Comparison of ENCODE assay signal across 8 cellular contexts in genomic region chr11:93895106-93895862, GRCh38. TPM values are rescaled to one million over a fixed set of nuclear protein-coding genes. Genes with fewer than 3 reads are reported as not detected.
DNase-seq lines count a peak whose midpoint lies in the region; TF ChIP-seq lines count a peak whose summit lies in the region.

No MANE protein-coding gene starts in this region.

- peak; percentile 79 for TF ChIP-seq RAD21 in Ishikawa (IDR thresholded peaks at IDR 0.05; ENCODE audit: low read depth)

- CTCF ChIA-PET in AG04449 (lab: Yijun Ruan, JAX), result interaction anchor here (0.6 to 6.6 kb wide), 69 partner anchors 10 to 710 kb away, joined by 3 to 147 read pairs (median 4); partner anchors contain the start of genes ANKRD49, C11orf97 and PANX1
- CTCF ChIA-PET in RWPE1 (lab: Yijun Ruan, JAX), result interaction anchor here (0.5 to 1.8 kb wide), 38 partner anchors 9 to 945 kb away, joined by 3 to 19 read pairs (median 4); partner anchors contain the start of gene C11orf97

- POLR2A ChIA-PET in AG04449 (lab: Yijun Ruan, JAX), result interaction anchor here (0.5 to 1.1 kb wide), 2 partner anchors 280 to 537 kb away, joined by 3 to 4 read pairs; no protein-coding TSS in a partner anchor
- POLR2A ChIA-PET in RWPE1 (lab: Yijun Ruan, JAX; ENCODE audit: low non-redundant PET), result no interaction called here

- TF ChIP-seq CTCF in AG04449 (IDR thresholded peaks at IDR 0.05; ENCODE audit: insufficient read depth, low read length, missing control alignments), result peak; percentile 68
- TF ChIP-seq CTCF in RWPE1 (conservative IDR thresholded peaks at IDR 0.05; ENCODE audit: low read depth), result peak; percentile 73
- peak; percentile 90 for TF ChIP-seq CTCF in epithelial cell of proximal tubule (conservative IDR thresholded peaks at IDR 0.05; ENCODE audit: low read depth, low read length)

- DNase-seq in AG04449 (ENCODE audit: low read depth, low spot score), result peak; percentile 79
- DNase-seq in GM04503 (ENCODE audit: low read depth), result peak; percentile 36
- peak; percentile 46 for DNase-seq in RWPE1 (ENCODE audit: low spot score)
- DNase-seq in epithelial cell of proximal tubule (ENCODE audit: low read depth), result no peak
- peak; percentile 47 for DNase-seq in myocyte (ENCODE audit: low read depth)
- DNase-seq in cortex of kidney (lab: John Stamatoyannopoulos, UW), result no peak
- DNase-seq in activated effector memory CD4-positive, alpha-beta T cell treated with Interleukin-2 at 50 U/mL for 16 hours, result no peak

- TF ChIP-seq EP300 in Ishikawa (IDR thresholded peaks at IDR 0.05; ENCODE audit: borderline replicate concordance), result no peak

- no peak overlapping the region for H3K4me3 ChIP-seq in AG04449 (ENCODE audit: low read depth, low read length)
- H3K4me3 ChIP-seq in epithelial cell of proximal tubule (ENCODE audit: low read depth, low read length), result no peak overlapping the region

- no peak overlapping the region for H3K27ac ChIP-seq in RWPE1

TF ChIP-seq in Ishikawa, 13 proteins besides CTCF, POLR2A, EP300 and RAD21:
- no peak for TF ChIP-seq TAF1 (IDR thresholded peaks at IDR 0.05; ENCODE audit: low read depth)
- TF ChIP-seq EGR1 (IDR thresholded peaks at IDR 0.05), result no peak
- TF ChIP-seq NFIC (IDR thresholded peaks at IDR 0.05), result no peak
- TF ChIP-seq ZBTB7A (IDR thresholded peaks at IDR 0.05; ENCODE audit: low read depth), result no peak
- no peak for TF ChIP-seq CEBPB (IDR thresholded peaks at IDR 0.05)
- TF ChIP-seq FOXM1 (IDR thresholded peaks at IDR 0.05; ENCODE audit: borderline replicate concordance, low read depth), result no peak
- no peak for TF ChIP-seq CREB1 (IDR thresholded peaks at IDR 0.05; ENCODE audit: low read depth)
- no peak for TF ChIP-seq USF1 (IDR thresholded peaks at IDR 0.05)
- no peak for TF ChIP-seq REST (IDR thresholded peaks at IDR 0.05; ENCODE audit: low read depth)
- TF ChIP-seq TCF12 (IDR thresholded peaks at IDR 0.05; ENCODE audit: low read depth), result no peak
- no peak for TF ChIP-seq YY1 (IDR thresholded peaks at IDR 0.05; ENCODE audit: low read depth)
- no peak for TF ChIP-seq MAX (IDR thresholded peaks at IDR 0.05)
- no peak for TF ChIP-seq TEAD4 (IDR thresholded peaks at IDR 0.05)

RNA-seq across cellular contexts. Expression of gene VSTM5, which starts 44.9 kb away (rescaled TPM):
- total RNA-seq in epithelial cell of proximal tubule (0.17 and 0.51 TPM in 2 replicates), myocyte (not detected in 2 replicates)
- polyA plus RNA-seq in myocyte (2012), result not detected

Comparison
In these comparisons a context has a peak if more than half of its experiments do, and no peak if none do; other contexts are left out.
1. DNase-seq: peak in AG04449 (single experiment), GM04503 (single experiment), RWPE1 (single experiment) and myocyte (single experiment); none in epithelial cell of proximal tubule (single experiment), cortex of kidney (single experiment) and activated effector memory CD4-positive, alpha-beta T cell treated with Interleukin-2 at 50 U/mL for 16 hours (single experiment).
2. Peak in every context shown above with its lines, with median percentiles within 50 percentile points of each other: CTCF ChIP-seq.